1 cellular context compared by ENCODE assay signal in genomic region chr7:96655956-96656355, GRCh38.
TF ChIP-seq lines count a peak whose summit lies in the region.

No MANE protein-coding gene starts in this region.

TF ChIP-seq in GM12878, 131 proteins besides CTCF, POLR2A, EP300 and RAD21:
- no peak for TF ChIP-seq PRDM15 (CRISPR knock-in tag; IDR thresholded peaks at IDR 0.05)
TF ChIP-seq in GM12878: peak in this region for 0.
